ENCODE assay signal across 10 cellular contexts in genomic region chrX:154408659-154409221, GRCh38. TPM values are rescaled to one million over a fixed set of nuclear protein-coding genes. Genes with fewer than 3 reads are reported as not detected.
DNase-seq lines count a peak whose midpoint lies in the region; ATAC-seq and TF ChIP-seq lines count a peak whose summit lies in the region.
"Had no signal": no experiment of that assay in that cellular context is flagged by ENCODE, and none has a peak within 500 bp of the region (broad histone marks: within the 10 kb centered on the region; RNA-seq: fewer than 3 reads in every experiment).

No MANE protein-coding gene starts in this region.

- peak overlapping the region; percentile 69 for H3K27ac Mint-ChIP-seq in activated CD8-positive, alpha-beta memory T cell treated with anti-CD3 and anti-CD28 coated beads, Interleukin-2, amount 10 ng/mL, durations not matched to agents 7 days and 5 days
- H3K27ac Mint-ChIP-seq in WTC11 = peak overlapping the region; percentile 74

- no peaks in the 10 kb centered on the region for H3K9me3 Mint-ChIP-seq in activated CD8-positive, alpha-beta memory T cell treated with anti-CD3 and anti-CD28 coated beads, Interleukin-2, amount 10 ng/mL, durations not matched to agents 7 days and 5 days (ENCODE audit: low read depth)
- H3K9me3 Mint-ChIP-seq in WTC11 = no peaks in the 10 kb centered on the region

- H3K27ac ChIP-seq in thoracic aorta = peak overlapping the region; percentile 63 to 84
- H3K27ac ChIP-seq: C4-2B had no signal

- H3K4me1 Mint-ChIP-seq in activated CD8-positive, alpha-beta memory T cell treated with anti-CD3 and anti-CD28 coated beads, Interleukin-2, amount 10 ng/mL, durations not matched to agents 7 days and 5 days = peaks cover 14% of the 10 kb centered on the region
- H3K4me1 Mint-ChIP-seq in WTC11 = peaks cover 12% of the 10 kb centered on the region

- no peak for DNase-seq in activated CD8-positive, alpha-beta memory T cell treated with anti-CD3 and anti-CD28 coated beads, Interleukin-2, amount 10 ng/mL, durations not matched to agents 7 days and 5 days
- no peak for DNase-seq in activated CD8-positive, alpha-beta memory T cell treated with anti-CD3 and anti-CD28 coated beads for 24 hours
- DNase-seq in WTC11 (ENCODE audit: low spot score) = no peak
- DNase-seq in thoracic aorta (ENCODE audit: low spot score) = no peak
- no peak for DNase-seq in middle frontal gyrus (ENCODE audit: extremely low spot score, low spot score)
- DNase-seq in DMS 273 (lab: John Stamatoyannopoulos, UW; ENCODE audit: unreplicated experiment) = no peak
- DNase-seq in NCI-H1048 (lab: John Stamatoyannopoulos, UW) = no peak

- H3K4me3 Mint-ChIP-seq in activated CD8-positive, alpha-beta memory T cell treated with anti-CD3 and anti-CD28 coated beads, Interleukin-2, amount 10 ng/mL, durations not matched to agents 7 days and 5 days = peak overlapping the region; percentile 59
- H3K4me3 Mint-ChIP-seq in WTC11 = peak overlapping the region; percentile 61

- no peak overlapping the region for H3K9ac ChIP-seq in iPS-15b (ENCODE audit: low read depth, low read length)

- no peaks in the 10 kb centered on the region for H3K27me3 Mint-ChIP-seq in activated CD8-positive, alpha-beta memory T cell treated with anti-CD3 and anti-CD28 coated beads, Interleukin-2, amount 10 ng/mL, durations not matched to agents 7 days and 5 days
- no peaks in the 10 kb centered on the region for H3K27me3 Mint-ChIP-seq in WTC11 (ENCODE audit: low read depth)

- POLR2A ChIA-PET in WTC11 (lab: Charles Lee) = interaction anchor here (1.0 to 1.3 kb wide), 2 partner anchors 10 to 30 kb away, joined by 3 to 4 read pairs; partner anchors contain the start of gene EMD

- TF ChIP-seq CTCF in WTC11 (IDR thresholded peaks at IDR 0.05) = no peak
- no peak for TF ChIP-seq CTCF in thoracic aorta (IDR thresholded peaks at IDR 0.05)

- H3K4me1 ChIP-seq in iPS-15b (ENCODE audit: control insufficient read depth, insufficient read depth, low read length) (no peaks in the 10 kb centered on the region), thoracic aorta (ENCODE audit: control insufficient read depth in 1 of 2, low read depth in 2 of 2) (peaks cover 3 to 28% of the 10 kb centered on the region in 2 donors)
- H3K4me1 ChIP-seq: prostate gland had no signal

- peak overlapping the region; percentile 50 for H3K4me3 ChIP-seq in iPS-15b (ENCODE audit: low read depth, low read length)
- H3K4me3 ChIP-seq in thoracic aorta = peak overlapping the region; percentile 73
- H3K4me3 ChIP-seq: prostate gland had no signal

- H3K9me3 ChIP-seq in iPS-15b (ENCODE audit: control insufficient read depth, insufficient read depth, low read length) (peaks cover 7% of the 10 kb centered on the region), thoracic aorta (no peaks in the 10 kb centered on the region)
- H3K9me3 ChIP-seq: prostate gland had no signal

- CTCF ChIA-PET in activated CD8-positive, alpha-beta memory T cell treated with anti-CD3 and anti-CD28 coated beads, Interleukin-2, amount 10 ng/mL, durations not matched to agents 7 days and 5 days (lab: Charles Lee) = interaction anchor here (2.9 kb wide), 1 partner anchor 10 kb away, joined by 15 read pairs; the partner anchor contains the start of gene RPL10
- CTCF ChIA-PET in WTC11 (lab: Charles Lee) = interaction anchor here (0.9 to 1.3 kb wide), 3 partner anchors 16 to 82 kb away, joined by 5 to 8 read pairs (median 6); partner anchors contain the start of gene SLC10A3

- no peaks in the 10 kb centered on the region for H3K27me3 ChIP-seq in iPS-15b (ENCODE audit: control insufficient read depth, insufficient read depth, low read length)
- H3K27me3 ChIP-seq in thoracic aorta (replicated peaks; ENCODE audit: insufficient read depth) = no peaks in the 10 kb centered on the region

- no peaks in the 10 kb centered on the region for H3K36me3 ChIP-seq in iPS-15b (ENCODE audit: control insufficient read depth, insufficient read depth, low read length)
- no peaks in the 10 kb centered on the region for H3K36me3 ChIP-seq in thoracic aorta
- H3K36me3 ChIP-seq: prostate gland had no signal

- no peak for ATAC-seq in activated CD8-positive, alpha-beta memory T cell treated with anti-CD3 and anti-CD28 coated beads, Interleukin-2, amount 10 ng/mL, durations not matched to agents 7 days and 5 days
- ATAC-seq in WTC11 (no peak), thoracic aorta (ENCODE audit: insufficient number of reproducible peaks, low FRiP score, low read depth) (no peak)

- peaks cover 3% of the 10 kb centered on the region for H3K36me3 Mint-ChIP-seq in activated CD8-positive, alpha-beta memory T cell treated with anti-CD3 and anti-CD28 coated beads, Interleukin-2, amount 10 ng/mL, durations not matched to agents 7 days and 5 days
- no peaks in the 10 kb centered on the region for H3K36me3 Mint-ChIP-seq in WTC11

TF ChIP-seq in WTC11, 78 proteins besides CTCF, POLR2A, EP300 and RAD21 (continues in another document):
- no peak for TF ChIP-seq ZBTB43 (CRISPR knock-in tag; IDR thresholded peaks at IDR 0.05)
- TF ChIP-seq MLX (CRISPR knock-in tag; IDR thresholded peaks at IDR 0.05) = no peak
- no peak for TF ChIP-seq TEAD1 (CRISPR knock-in tag; IDR thresholded peaks at IDR 0.05)
- TF ChIP-seq GRHL2 (CRISPR knock-in tag; IDR thresholded peaks at IDR 0.05; ENCODE audit: insufficient replicate concordance, severe bottlenecking) = no peak
- TF ChIP-seq ZBTB21 (CRISPR knock-in tag; IDR thresholded peaks at IDR 0.05; ENCODE audit: borderline replicate concordance) = no peak
- TF ChIP-seq ZNF532 (CRISPR knock-in tag; IDR thresholded peaks at IDR 0.05; ENCODE audit: borderline replicate concordance) = no peak

RNA-seq across cellular contexts. Expression of gene DNASE1L1, which starts 0.3 kb away (rescaled TPM):
- total RNA-seq in activated CD8-positive, alpha-beta memory T cell treated with anti-CD3 and anti-CD28 coated beads, Interleukin-2, amount 10 ng/mL, durations not matched to agents 7 days and 5 days = 10 to 100 TPM; 18.4 to 19.6 TPM
- 16.2 to 21.6 TPM (median 21.2 TPM) in 3 replicates for total RNA-seq in WTC11 (2021)
- 10 to 100 TPM; 39.9 to 41.8 TPM for total RNA-seq in thoracic aorta

RNA-seq across cellular contexts. Expression of gene TAFAZZIN, which starts 2.6 kb away (rescaled TPM):
- total RNA-seq in activated CD8-positive, alpha-beta memory T cell treated with anti-CD3 and anti-CD28 coated beads, Interleukin-2, amount 10 ng/mL, durations not matched to agents 7 days and 5 days = 10 to 100 TPM; 77.1 to 90.2 TPM
- total RNA-seq in WTC11 (2021) = 43.5 to 48.6 TPM (median 44.5 TPM) in 3 replicates
- total RNA-seq in thoracic aorta = 10 to 100 TPM; 54.3 to 71.1 TPM

RNA-seq across cellular contexts. Expression of gene RPL10, which starts 10.6 kb away (rescaled TPM):
- 1,000 to 10,000 TPM; 2,013 to 2,356 TPM for total RNA-seq in activated CD8-positive, alpha-beta memory T cell treated with anti-CD3 and anti-CD28 coated beads, Interleukin-2, amount 10 ng/mL, durations not matched to agents 7 days and 5 days
- total RNA-seq in WTC11 (2021) (2,241 to 2,474 TPM (median 2,438 TPM) in 3 replicates), thoracic aorta (1,000 to 10,000 TPM; 2,221 to 4,479 TPM)

RNA-seq across cellular contexts. Expression of gene ATP6AP1, which starts 19.7 kb away (rescaled TPM):
- total RNA-seq in activated CD8-positive, alpha-beta memory T cell treated with anti-CD3 and anti-CD28 coated beads, Interleukin-2, amount 10 ng/mL, durations not matched to agents 7 days and 5 days = 10 to 100 TPM; 42.0 to 48.4 TPM
- total RNA-seq in WTC11 (2021) (43.9 to 46.0 TPM (median 44.8 TPM) in 3 replicates), thoracic aorta (10 to 100 TPM; 40.8 to 75.7 TPM)

RNA-seq across cellular contexts. Expression of gene GDI1, which starts 28.2 kb away (rescaled TPM):
- 100 to 1,000 TPM in 1 of 2 experiments, 10 to 100 TPM in 1; 99.0 to 117 TPM for total RNA-seq in activated CD8-positive, alpha-beta memory T cell treated with anti-CD3 and anti-CD28 coated beads, Interleukin-2, amount 10 ng/mL, durations not matched to agents 7 days and 5 days
- 106 to 108 TPM (median 108 TPM) in 3 replicates for total RNA-seq in WTC11 (2021)
- total RNA-seq in thoracic aorta = 100 to 1,000 TPM in 1 of 2 donors, 10 to 100 TPM in 1; 99.4 to 151 TPM
